In genomic region chr10:80425901-80426300, GRCh38 we compare ENCODE assay signal across 6 cellular contexts. TPM values are rescaled to one million over a fixed set of nuclear protein-coding genes. Genes with fewer than 3 reads are reported as not detected.
"Had no signal": no experiment of that assay in that cellular context is flagged by ENCODE, and none has a peak within 500 bp of the region (broad histone marks: within the 10 kb centered on the region; RNA-seq: fewer than 3 reads in every experiment).

No MANE protein-coding gene starts in this region.

- H3K27ac ChIP-seq: GM23248 had no signal

- H3K4me1 Mint-ChIP-seq: H9 had no signal

- H3K9ac ChIP-seq: GM23248 had no signal

- H3K4me3 Mint-ChIP-seq: H9 had no signal

- H3K4me3 ChIP-seq: GM23248, K562 had no signal

- H3K27ac Mint-ChIP-seq: H9 had no signal

- H3K9me3 Mint-ChIP-seq: H9 had no signal

- DNase-seq: GM23248, GOT3, H9, HCEC 1CT, IMR-90 had no signal

RNA-seq across cellular contexts. Expression of gene PRXL2A, which starts 17.6 kb away (rescaled TPM):
- total RNA-seq: GM23248 had no signal
